In genomic region chr5:108541816-108542215, GRCh38 we compare ENCODE assay signal across 16 cellular contexts.
A peak's percentile ranks its signal among the peaks of the same experiment; 100 is the strongest.
DNase-seq lines count a peak whose midpoint lies in the region; ATAC-seq and TF ChIP-seq lines count a peak whose summit lies in the region.
"Had no signal": no experiment of that assay in that cellular context is flagged by ENCODE, and none has a peak within 500 bp of the region (broad histone marks: within the 10 kb centered on the region; RNA-seq: fewer than 3 reads in every experiment).

No MANE protein-coding gene starts in this region.

- no peaks in the 10 kb centered on the region for H3K27me3 Mint-ChIP-seq in endothelial cell (ENCODE audit: unreplicated experiment)

- H3K27ac Mint-ChIP-seq in endothelial cell (ENCODE audit: unreplicated experiment): no peak overlapping the region
- H3K27ac Mint-ChIP-seq: activated CD4-positive, alpha-beta memory T cell treated with anti-CD3 and anti-CD28 coated beads for 36 hours; activated T-cell treated with anti-CD3 and anti-CD28 coated beads, Interleukin-2, amount 50 U/mL, for 72 hours; memory B cell; naive thymus-derived CD8-positive, alpha-beta T cell had no signal

- H3K4me3 Mint-ChIP-seq in endothelial cell (ENCODE audit: unreplicated experiment): no peak overlapping the region
- H3K4me3 Mint-ChIP-seq: activated CD4-positive, alpha-beta memory T cell treated with anti-CD3 and anti-CD28 coated beads for 36 hours; activated T-cell treated with anti-CD3 and anti-CD28 coated beads, Interleukin-2, amount 50 U/mL, for 72 hours; memory B cell; naive thymus-derived CD8-positive, alpha-beta T cell had no signal

- TF ChIP-seq CTCF in endothelial cell (IDR thresholded peaks at IDR 0.05; ENCODE audit: unreplicated experiment): no peak

- no peaks in the 10 kb centered on the region for H3K9me3 Mint-ChIP-seq in endothelial cell (ENCODE audit: unreplicated experiment)
- H3K9me3 Mint-ChIP-seq: activated CD4-positive, alpha-beta memory T cell treated with anti-CD3 and anti-CD28 coated beads for 36 hours; memory B cell had no signal

- no peaks in the 10 kb centered on the region for H3K36me3 Mint-ChIP-seq in endothelial cell (ENCODE audit: low read depth, unreplicated experiment)
- H3K36me3 Mint-ChIP-seq: activated CD4-positive, alpha-beta memory T cell treated with anti-CD3 and anti-CD28 coated beads for 36 hours; memory B cell; naive thymus-derived CD8-positive, alpha-beta T cell had no signal

- peak; percentile 48 for ATAC-seq in GM18861 (IDR thresholded peaks at IDR 0.05; ENCODE audit: unreplicated experiment)
- peak; percentile 71 for ATAC-seq in GM21515 (IDR thresholded peaks at IDR 0.05; ENCODE audit: unreplicated experiment)
- ATAC-seq in HG02885 (IDR thresholded peaks at IDR 0.05; ENCODE audit: poor library complexity, unreplicated experiment): peak; percentile 59
- ATAC-seq in GM18498 (IDR thresholded peaks at IDR 0.05; ENCODE audit: unreplicated experiment): no peak
- ATAC-seq: activated T-cell treated with anti-CD3 and anti-CD28 coated beads, Interleukin-2, amount 50 U/mL, for 72 hours; K562; naive thymus-derived CD8-positive, alpha-beta T cell had no signal

- DNase-seq in NCI-H524 treated with DMSO at 0.1 percent for 48 hours (lab: John Stamatoyannopoulos, UW): peak; percentile 93
- no peak for DNase-seq in HUDEP-2 (lab: John Stamatoyannopoulos, UW; ENCODE audit: unreplicated experiment in 76 of 76)
- no peak for DNase-seq in endothelial cell (ENCODE audit: low spot score)
- DNase-seq in NOMO-1 treated with dmso at 0.1 percent for 144 hours (lab: John Stamatoyannopoulos, UW; ENCODE audit: unreplicated experiment): no peak
- DNase-seq: activated CD4-positive, alpha-beta memory T cell treated with anti-CD3 and anti-CD28 coated beads for 36 hours; activated T-cell treated with anti-CD3 and anti-CD28 coated beads, Interleukin-2, amount 50 U/mL, for 72 hours; effector CD4-positive, alpha-beta T cell; naive thymus-derived CD8-positive, alpha-beta T cell; NCI-H1048; NCI-H2107 had no signal

- no peaks in the 10 kb centered on the region for H3K4me1 Mint-ChIP-seq in endothelial cell (ENCODE audit: unreplicated experiment)
- H3K4me1 Mint-ChIP-seq: memory B cell; naive thymus-derived CD8-positive, alpha-beta T cell had no signal
